8 cellular contexts compared by ENCODE assay signal in genomic region chr1:109984190-109984455, GRCh38. TPM values are rescaled to one million over a fixed set of nuclear protein-coding genes. Genes with fewer than 3 reads are reported as not detected.
DNase-seq lines count a peak whose midpoint lies in the region; ATAC-seq, FAIRE-seq and TF ChIP-seq lines count a peak whose summit lies in the region.

No MANE protein-coding gene starts in this region.

- no peak overlapping the region for H3K27ac ChIP-seq in CD4-positive, alpha-beta T cell (ENCODE audit: low read depth, low read length)
- H3K27ac ChIP-seq in colonic mucosa (peak overlapping the region; percentile 91), neural progenitor cell (no peak overlapping the region)

- H3K4me3 Mint-ChIP-seq in CD4-positive, alpha-beta T cell: peak overlapping the region; percentile 99
- H3K4me3 Mint-ChIP-seq in neural progenitor cell: peak overlapping the region; percentile 98

- H3K36me3 Mint-ChIP-seq in CD4-positive, alpha-beta T cell (ENCODE audit: low read depth): peaks cover 18% of the 10 kb centered on the region
- peaks cover 16% of the 10 kb centered on the region for H3K36me3 Mint-ChIP-seq in neural progenitor cell

- H3K9ac ChIP-seq in colonic mucosa (ENCODE audit: low read depth in 2 of 2, low read length in 2 of 2): no peak overlapping the region
- no peak overlapping the region for H3K9ac ChIP-seq in neural progenitor cell

- no peak overlapping the region for H3K4me3 ChIP-seq in colonic mucosa
- no peak overlapping the region for H3K4me3 ChIP-seq in neural progenitor cell

- DNase-seq in CD4-positive, alpha-beta T cell: peak in 1 of 10 experiments; percentile 5
- peak; percentile 54 for DNase-seq in NCI-H2227 (lab: John Stamatoyannopoulos, UW; ENCODE audit: unreplicated experiment)
- no peak for DNase-seq in colonic mucosa
- DNase-seq in neural progenitor cell (ENCODE audit: low spot score): no peak
- no peak for DNase-seq in NCI-H2196 (lab: John Stamatoyannopoulos, UW; ENCODE audit: unreplicated experiment)
- DNase-seq in NCI-H1694 treated with DMSO at 0.1 percent for 48 hours (lab: John Stamatoyannopoulos, UW): no peak
- DNase-seq in HTR-8/SVneo (ENCODE audit: insufficient read length, low spot score): no peak

- intact Hi-C loops in CD4-positive, alpha-beta T cell (cut with DNase I, micrococcal nuclease): loop anchor here (1.0 to 10.0 kb wide), 11 partner anchors 50 to 1239 kb away; partner anchors contain the start of genes STRIP1 (in 2 of the 2), ATXN7L2 (in 1 of the 2), GSTM1 (in 1 of the 2) and PSRC1 (in 1 of the 2)
- intact Hi-C loops in colonic mucosa (cut with DNase I): loop anchor here (1.0 to 10.0 kb wide), 4 partner anchors 207 to 439 kb away; partner anchors contain the start of gene GNAI3

- H4K20me1 ChIP-seq in neural progenitor cell (ENCODE audit: low read depth): peaks cover 40% of the 10 kb centered on the region

- no peaks in the 10 kb centered on the region for H3K27me3 Mint-ChIP-seq in CD4-positive, alpha-beta T cell
- peaks cover 9% of the 10 kb centered on the region for H3K27me3 Mint-ChIP-seq in neural progenitor cell (ENCODE audit: insufficient read depth, low read depth)

- H3K36me3 ChIP-seq in colonic mucosa (no peaks in the 10 kb centered on the region), neural progenitor cell (no peaks in the 10 kb centered on the region)

- H3K4me1 ChIP-seq in colonic mucosa (peaks cover 19% of the 10 kb centered on the region), neural progenitor cell (peaks cover 20% of the 10 kb centered on the region)

- no peak for TF ChIP-seq CTCF in CD4-positive, alpha-beta T cell (IDR thresholded peaks at IDR 0.05)
- no peak for TF ChIP-seq CTCF in colonic mucosa (IDR thresholded peaks at IDR 0.05)
- no peak for TF ChIP-seq CTCF in neural progenitor cell (IDR thresholded peaks at IDR 0.05)

- H3K9me3 ChIP-seq in CD4-positive, alpha-beta T cell (ENCODE audit: control insufficient read depth, low read length): no peaks in the 10 kb centered on the region
- H3K9me3 ChIP-seq in colonic mucosa (no peaks in the 10 kb centered on the region), neural progenitor cell (ENCODE audit: low read depth) (no peaks in the 10 kb centered on the region)

- no peak for ATAC-seq in CD4-positive, alpha-beta T cell (ENCODE audit: poor library complexity)
- ATAC-seq in HG03439 (IDR thresholded peaks at IDR 0.05; ENCODE audit: unreplicated experiment): no peak

- peak overlapping the region; percentile 93 for H2AFZ ChIP-seq in neural progenitor cell (replicated peaks)

- H3K4me2 ChIP-seq in neural progenitor cell: peak overlapping the region; percentile 37

- FAIRE-seq in HTR-8/SVneo (lab: Jason Lieb, UNC): no peak

- H3K4me1 Mint-ChIP-seq in CD4-positive, alpha-beta T cell (ENCODE audit: low read depth): peaks cover 46% of the 10 kb centered on the region
- peaks cover 37% of the 10 kb centered on the region for H3K4me1 Mint-ChIP-seq in neural progenitor cell

- POLR2A ChIA-PET in CD4-positive, alpha-beta T cell (lab: Charles Lee): interaction anchor here (0.6 to 2.3 kb wide), 25 partner anchors 12 to 942 kb away, joined by 3 to 44 read pairs (median 5); partner anchors contain the start of genes AMPD2, GNAI3, GNAT2 and GSTM1

- H3K27me3 ChIP-seq in CD4-positive, alpha-beta T cell (ENCODE audit: control insufficient read depth, insufficient read depth, low read length): no peaks in the 10 kb centered on the region
- no peaks in the 10 kb centered on the region for H3K27me3 ChIP-seq in colonic mucosa
- H3K27me3 ChIP-seq in neural progenitor cell: no peaks in the 10 kb centered on the region

- H3F3A ChIP-seq in neural progenitor cell (ENCODE audit: low read depth): peaks cover 12% of the 10 kb centered on the region

- peaks cover 45% of the 10 kb centered on the region for H3K79me2 ChIP-seq in neural progenitor cell (ENCODE audit: low read depth)

- no peaks in the 10 kb centered on the region for H3K9me3 Mint-ChIP-seq in CD4-positive, alpha-beta T cell
- H3K9me3 Mint-ChIP-seq in neural progenitor cell: peaks cover 9% of the 10 kb centered on the region

- CTCF ChIA-PET in CD4-positive, alpha-beta T cell (lab: Charles Lee): interaction anchor here (0.8 to 5.0 kb wide), 32 partner anchors 9 to 884 kb away, joined by 3 to 133 read pairs (median 5); partner anchors contain the start of genes CSF1, GNAI3, GSTM3 and RBM15

- peak overlapping the region; percentile 97 for H3K27ac Mint-ChIP-seq in CD4-positive, alpha-beta T cell
- H3K27ac Mint-ChIP-seq in neural progenitor cell: peak overlapping the region; percentile 86

RNA-seq across cellular contexts. Expression of gene AHCYL1, which starts 0.4 kb away (rescaled TPM):
- total RNA-seq in CD4-positive, alpha-beta T cell: 1 to 10 TPM; 6.9 to 8.4 TPM
- total RNA-seq in colonic mucosa (100 to 1,000 TPM; 108 to 115 TPM), neural progenitor cell (ENCODE audit: low replicate concordance) (62.5 and 65.5 TPM in 2 replicates)

RNA-seq across cellular contexts. Expression of gene STRIP1, which starts 50.3 kb away (rescaled TPM):
- total RNA-seq in CD4-positive, alpha-beta T cell: 10 to 100 TPM; 74.3 to 80.9 TPM
- total RNA-seq in colonic mucosa: 10 to 100 TPM; 27.9 to 34.1 TPM
- 55.0 and 67.5 TPM in 2 replicates for total RNA-seq in neural progenitor cell (ENCODE audit: low replicate concordance)
